Comparison of ENCODE assay signal across 5 cellular contexts in genomic region chr19:31988256-31988655, GRCh38.
TF ChIP-seq lines count a peak whose summit lies in the region.

No MANE protein-coding gene starts in this region.

TF ChIP-seq in A549, 52 proteins besides CTCF, POLR2A, EP300 and RAD21:
- TF ChIP-seq ZFP36 (IDR thresholded peaks at IDR 0.05; ENCODE audit: borderline replicate concordance, partially characterized antibody), result no peak
- TF ChIP-seq JUN (IDR thresholded peaks at IDR 0.05), result no peak
- no peak for TF ChIP-seq CHD4 (IDR thresholded peaks at IDR 0.05; ENCODE audit: borderline replicate concordance)
- TF ChIP-seq PBX3 (IDR thresholded peaks at IDR 0.05), result no peak
- no peak for TF ChIP-seq HDAC2 (IDR thresholded peaks at IDR 0.05)
- no peak for TF ChIP-seq MAX (IDR thresholded peaks at IDR 0.05)
- TF ChIP-seq EHF (CRISPR knock-in tag; IDR thresholded peaks at IDR 0.05), result no peak
- no peak for TF ChIP-seq HEYL (CRISPR knock-in tag; IDR thresholded peaks at IDR 0.05)
- TF ChIP-seq TP53 (CRISPR knock-in tag; IDR thresholded peaks at IDR 0.05), result no peak
- no peak for TF ChIP-seq ZNF302 (CRISPR knock-in tag; IDR thresholded peaks at IDR 0.05)
- no peak for TF ChIP-seq GATA3 (IDR thresholded peaks at IDR 0.05; ENCODE audit: borderline replicate concordance)
- TF ChIP-seq POLR2AphosphoS2 (conservative IDR thresholded peaks at IDR 0.05; ENCODE audit: low read length), result no peak
- no peak for TF ChIP-seq ESRRA (IDR thresholded peaks at IDR 0.05; ENCODE audit: borderline replicate concordance, low read length)
- no peak for TF ChIP-seq KDM5A (IDR thresholded peaks at IDR 0.05)
- TF ChIP-seq FOXS1 (CRISPR knock-in tag; IDR thresholded peaks at IDR 0.05), result no peak
- no peak for TF ChIP-seq RCOR1 (IDR thresholded peaks at IDR 0.05; ENCODE audit: low read depth, low read length)

TF ChIP-seq in HEK293, 187 proteins besides CTCF, POLR2A, EP300 and RAD21:
- TF ChIP-seq ZNF280C (tag by site-specific recombination; IDR thresholded peaks at IDR 0.05), result 0 out of 2 replicates have a peak, but pooled peaks have one; percentile 61
- TF ChIP-seq ZNF366 (tag by site-specific recombination; conservative IDR thresholded peaks at IDR 0.05), result peak; percentile 87
- TF ChIP-seq ZBTB17 (tag by site-specific recombination; IDR thresholded peaks at IDR 0.05), result peak; percentile 81
- no peak for TF ChIP-seq ZNF555 (tag by site-specific recombination; conservative IDR thresholded peaks at IDR 0.05)
- no peak for TF ChIP-seq IKZF3 (tag by site-specific recombination; IDR thresholded peaks at IDR 0.05)
- no peak for TF ChIP-seq ZNF140 (tag by site-specific recombination; IDR thresholded peaks at IDR 0.05)
- no peak for TF ChIP-seq ZNF416 (tag by site-specific recombination; IDR thresholded peaks at IDR 0.05)

TF ChIP-seq in K562, 482 proteins besides CTCF, POLR2A, EP300 and RAD21:
- TF ChIP-seq DACH1 (IDR thresholded peaks at IDR 0.05; ENCODE audit: partially characterized antibody) (peak; percentile 36), NCOA1 (IDR thresholded peaks at IDR 0.05; ENCODE audit: low read depth) (no peak)

TF ChIP-seq in H1, 55 proteins besides CTCF, POLR2A, EP300 and RAD21:
- TF ChIP-seq SAP30 (IDR thresholded peaks at IDR 0.05; ENCODE audit: insufficient read depth, insufficient replicate concordance, low read length), result no peak
- TF ChIP-seq SUZ12 (IDR thresholded peaks at IDR 0.05; ENCODE audit: low read length), result no peak
- no peak for TF ChIP-seq POU5F1 (IDR thresholded peaks at IDR 0.05; ENCODE audit: low read depth, low read length)
- TF ChIP-seq SIRT6 (IDR thresholded peaks at IDR 0.05; ENCODE audit: low read length), result no peak

TF ChIP-seq in WTC11, 78 proteins besides CTCF, POLR2A, EP300 and RAD21:
- TF ChIP-seq ZNF425 (CRISPR knock-in tag; conservative IDR thresholded peaks at IDR 0.05) (no peak), NR3C1 (CRISPR knock-in tag; conservative IDR thresholded peaks at IDR 0.05; ENCODE audit: low read depth) (no peak), ZNF416 (CRISPR knock-in tag; IDR thresholded peaks at IDR 0.05) (no peak), GRHL2 (CRISPR knock-in tag; IDR thresholded peaks at IDR 0.05; ENCODE audit: insufficient replicate concordance, severe bottlenecking) (no peak), ESRRA (CRISPR knock-in tag; IDR thresholded peaks at IDR 0.05; ENCODE audit: borderline replicate concordance) (no peak), E2F4 (CRISPR knock-in tag; IDR thresholded peaks at IDR 0.05; ENCODE audit: borderline replicate concordance, low read depth) (no peak), TEAD4 (CRISPR knock-in tag; IDR thresholded peaks at IDR 0.05) (no peak), FOXP4 (CRISPR knock-in tag; IDR thresholded peaks at IDR 0.05) (no peak)
TF ChIP-seq in WTC11: peak in this region for 0.
